26 cellular contexts compared by ENCODE assay signal in genomic region chr16:20622498-20622870, GRCh38. TPM values are rescaled to one million over a fixed set of nuclear protein-coding genes. Genes with fewer than 3 reads are reported as not detected.
"Had no signal": no experiment of that assay in that cellular context is flagged by ENCODE, and none has a peak within 500 bp of the region (broad histone marks: within the 10 kb centered on the region; RNA-seq: fewer than 3 reads in every experiment).

No MANE protein-coding gene starts in this region.

- DNase-seq: Karpas-422, KBM-7, MM.1S, MV-4-11, NCI-H1105, NCI-H1417 treated with DMSO at 0.1 percent for 48 hours, NCI-H1436 treated with DMSO at 0.1 percent for 48 hours, NCI-H1694 treated with DMSO at 0.1 percent for 48 hours, NCI-H187 treated with DMSO at 0.1 percent for 48 hours, NCI-H2081, NCI-H2171 treated with DMSO at 0.1 percent for 48 hours, NCI-H2227 treated with DMSO at 0.1 percent for 48 hours, NCI-H446, NCI-H526 treated with DMSO at 0.1 percent for 48 hours, OCI-M1, PC-3, Peyer's patch, Right ventricle myocardium superior, RPMI8226, SHP77 treated with DMSO at 0.1 percent for 48 hours, SK-N-SH had no signal

- H3K27me3 ChIP-seq: Peyer's patch, SJSA1 had no signal

- H3K27ac ChIP-seq: KMS-11, Peyer's patch, SJSA1 had no signal

- H3K4me1 ChIP-seq: Peyer's patch, SJSA1 had no signal

- H3K9me2 ChIP-seq: SK-N-SH had no signal

- H3K36me3 ChIP-seq: Peyer's patch, SJSA1 had no signal

- ATAC-seq: PC-3 had no signal

- H3K4me2 ChIP-seq: KMS-11, SK-N-SH had no signal

- H3K9me3 ChIP-seq: Peyer's patch, SJSA1, SK-N-SH had no signal

- H3K4me3 ChIP-seq: Peyer's patch, SJSA1 had no signal

RNA-seq across cellular contexts. Expression of gene ACSM2B, which starts 46.3 kb away (rescaled TPM):
- total RNA-seq: LHCN-M2, MCF 10A, NCI-H460, PC-3, Peyer's patch, Right ventricle myocardium superior, SJSA1 had no signal
- polyA plus RNA-seq: SK-N-SH had no signal
